ENCODE assay signal across 8 cellular contexts in the genomic region with DNA sequence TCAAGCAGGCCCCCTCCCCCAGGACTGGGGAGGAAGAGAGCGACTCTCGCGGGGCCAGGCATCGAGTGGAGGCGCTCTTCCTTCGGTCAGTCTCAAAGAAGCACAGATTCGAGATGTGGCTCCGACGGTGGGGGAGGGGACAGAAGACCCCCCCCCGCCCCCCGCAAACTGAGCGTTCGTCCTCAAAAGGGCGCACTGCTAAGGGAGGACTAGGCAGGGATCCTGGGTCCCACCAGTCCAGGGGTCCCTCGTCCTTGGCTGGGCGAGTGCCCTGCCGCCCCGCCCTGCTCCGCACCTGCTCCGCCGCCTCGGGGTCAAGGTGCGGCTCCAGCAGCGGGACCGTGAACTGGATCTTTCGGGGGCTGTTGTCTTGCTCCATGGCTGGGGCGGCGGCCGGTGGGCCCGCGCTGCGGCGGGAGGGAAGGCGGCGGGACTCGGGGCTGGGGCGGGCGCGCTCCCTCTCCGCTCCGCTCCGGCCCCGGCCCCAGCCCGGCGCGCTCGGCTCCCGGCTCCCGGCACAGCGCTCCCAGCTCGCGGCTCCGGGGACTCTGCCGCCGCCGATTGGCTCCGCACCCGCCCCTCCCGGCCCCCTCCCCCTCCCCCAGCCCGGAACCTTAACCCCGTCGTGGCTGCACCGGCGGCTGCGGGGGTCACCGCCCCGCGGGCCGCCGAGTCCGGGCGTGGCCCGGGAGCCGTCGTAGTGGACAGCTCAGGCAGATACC. TPM values are rescaled to one million over a fixed set of nuclear protein-coding genes. Genes with fewer than 3 reads are reported as not detected.
DNase-seq lines count a peak whose midpoint lies in the region; ATAC-seq and TF ChIP-seq lines count a peak whose summit lies in the region.

A gene with protein sequence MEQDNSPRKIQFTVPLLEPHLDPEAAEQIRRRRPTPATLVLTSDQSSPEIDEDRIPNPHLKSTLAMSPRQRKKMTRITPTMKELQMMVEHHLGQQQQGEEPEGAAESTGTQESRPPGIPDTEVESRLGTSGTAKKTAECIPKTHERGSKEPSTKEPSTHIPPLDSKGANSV (minus strand): TSS at position 550 of the 722 bp plus-strand sequence. CDS start 171 bp downstream, at position 379.

- DNase-seq in NCI-H748 (lab: John Stamatoyannopoulos, UW; ENCODE audit: unreplicated experiment) = peak; percentile 53
- DNase-seq in NCI-H748 treated with DMSO at 0.1 percent for 48 hours (lab: John Stamatoyannopoulos, UW) = no peak
- DNase-seq in cerebellum (ENCODE audit: low spot score) = peak; percentile 70
- no peak for DNase-seq in lower lobe of right lung
- DNase-seq in testis = no peak
- no peak for DNase-seq in NCI-H524 treated with DMSO at 0.1 percent for 48 hours (lab: John Stamatoyannopoulos, UW)
- DNase-seq in SKM-1 treated with dmso at 0.1 percent for 144 hours (lab: John Stamatoyannopoulos, UW; ENCODE audit: unreplicated experiment) = no peak

- peaks cover 43% of the 10 kb centered on the region for H3K27me3 ChIP-seq in lower lobe of right lung (ENCODE audit: low read depth)
- no peaks in the 10 kb centered on the region for H3K27me3 ChIP-seq in testis

- no peak within 1 kb of the TSS for H3K27ac ChIP-seq in lower lobe of right lung
- no peak within 1 kb of the TSS for H3K27ac ChIP-seq in testis

- TF ChIP-seq CTCF in lower lobe of right lung (IDR thresholded peaks at IDR 0.05) = no peak
- no peak for TF ChIP-seq CTCF in testis (IDR thresholded peaks at IDR 0.05)

- no peaks in the 10 kb centered on the region for H3K36me3 ChIP-seq in lower lobe of right lung
- H3K36me3 ChIP-seq in testis (ENCODE audit: low read depth, missing control alignments) = no peaks in the 10 kb centered on the region

- TF ChIP-seq POLR2A in testis (IDR thresholded peaks at IDR 0.05) = no peak

- H3K4me3 ChIP-seq in lower lobe of right lung = peak within 1 kb of the TSS; percentile 34
- peak within 1 kb of the TSS; percentile 40 to 52 for H3K4me3 ChIP-seq in testis

- H3K9me3 ChIP-seq in lower lobe of right lung = no peaks in the 10 kb centered on the region
- H3K9me3 ChIP-seq in testis = no peaks in the 10 kb centered on the region

- 0 to 2% methylated on average over 6 to 47 of the region's 75 CpGs for WGBS in testis, 2 donors

- ATAC-seq in lower lobe of right lung = peak; percentile 56 to 57
- no peak for ATAC-seq in GM18502 (IDR thresholded peaks at IDR 0.05; ENCODE audit: poor library complexity, unreplicated experiment)

- H3K4me1 ChIP-seq in lower lobe of right lung (peaks cover 14% of the 10 kb centered on the region), testis (peaks cover 6% of the 10 kb centered on the region)

- intact Hi-C loops in lower lobe of right lung (cut with DNase I) (no loop called here), testis (cut with DNase I; ENCODE audit: low total_unique reads) (no loop called here)

RNA-seq across cellular contexts. Expression of the gene that starts here (rescaled TPM):
- total RNA-seq in cerebellum = 12.8 TPM
- not detected for total RNA-seq in lower lobe of right lung
- 1 to 10 TPM; 6.1 to 6.9 TPM for total RNA-seq in testis
- 6.3 TPM for polyA plus RNA-seq in testis (ENCODE audit: insufficient read depth, low read depth, low replicate concordance)

Comparison
In these comparisons a context has a peak if more than half of its experiments do, and no peak if none do; other contexts are left out.
1. DNase-seq: peak in NCI-H748 (single experiment) and cerebellum (single experiment); none in NCI-H748 treated with DMSO at 0.1 percent for 48 hours (single experiment), lower lobe of right lung (single experiment), testis (single experiment), NCI-H524 treated with DMSO at 0.1 percent for 48 hours (single experiment) and SKM-1 treated with dmso at 0.1 percent for 144 hours (single experiment).
2. Peak in ATAC-seq and H3K4me3 ChIP-seq in lower lobe of right lung; RNA of the gene not detected or under 1 TPM.